ENCODE assay signal across 28 cellular contexts in genomic region chr14:70032016-70032415, GRCh38.
"Had no signal": no experiment of that assay in that cellular context is flagged by ENCODE, and none has a peak within 500 bp of the region (broad histone marks: within the 10 kb centered on the region; RNA-seq: fewer than 3 reads in every experiment).

No MANE protein-coding gene starts in this region.

- H3K4me1 ChIP-seq: ascending aorta, gastrocnemius medialis, heart left ventricle had no signal

- H3K4me2 ChIP-seq: hepatocyte had no signal

- DNase-seq: activated CD4-positive, alpha-beta memory T cell treated with anti-CD3 and anti-CD28 coated beads, Interleukin-2, amount 10 ng/mL, durations not matched to agents 7 days and 5 days; activated CD4-positive, alpha-beta T cell treated with anti-CD3 and anti-CD28 coated beads for 36 hours; activated CD4-positive, alpha-beta T cell treated with anti-CD3 and anti-CD28 coated beads, Interleukin-2, amount 10 ng/mL, durations not matched to agents 7 days and 5 days; activated CD4-positive, alpha-beta T cell treated with anti-CD3 and anti-CD28 coated beads, Interleukin-2, amount 50 U/mL, for 4 hours; activated CD4-positive, CD25-positive, alpha-beta regulatory T cell; activated CD4-positive, CD25-positive, alpha-beta regulatory T cell treated with anti-CD3 and anti-CD28 coated beads, Interleukin-2, amount 50 U/mL, for 72 hours; activated CD8-positive, alpha-beta memory T cell treated with anti-CD3 and anti-CD28 coated beads, Interleukin-2, amount 50 U/mL, for 48 hours; activated gamma-delta T cell; activated naive CD4-positive, alpha-beta T cell; activated naive CD4-positive, alpha-beta T cell treated with anti-CD3 and anti-CD28 coated beads, Interleukin-2, amount 10 ng/mL, durations not matched to agents 7 days and 5 days; activated naive CD8-positive, alpha-beta T cell treated with anti-CD3 and anti-CD28 coated beads, Interleukin-2, amount 10 ng/mL, durations not matched to agents 7 days and 5 days; activated T-cell treated with anti-CD3 and anti-CD28 coated beads for 4 hours; activated T-cell treated with anti-CD3 and anti-CD28 coated beads, Interleukin-2, amount 50 U/mL, for 24 hours; activated T-cell treated with anti-CD3 and anti-CD28 coated beads, Interleukin-2, amount 50 U/mL, for 72 hours; brain microvascular endothelial cell; caudate nucleus; effector memory CD4-positive, alpha-beta T cell; foreskin keratinocyte; gastrocnemius medialis; glutamatergic neuron; heart left ventricle; T-helper 2 cell had no signal

- H3K4me3 ChIP-seq: ascending aorta, gastrocnemius medialis, heart left ventricle, hepatocyte had no signal

- H3K27ac ChIP-seq: ascending aorta, brain microvascular endothelial cell, foreskin keratinocyte, gastrocnemius medialis, heart left ventricle, hepatocyte had no signal

- ATAC-seq: activated CD4-positive, alpha-beta T cell treated with anti-CD3 and anti-CD28 coated beads for 36 hours; activated naive CD4-positive, alpha-beta T cell treated with anti-CD3 and anti-CD28 coated beads, Interleukin-2, amount 50 U/mL, for 72 hours; activated T-cell treated with anti-CD3 and anti-CD28 coated beads, Interleukin-2, amount 50 U/mL, for 72 hours; esophagus mucosa; gastrocnemius medialis; heart left ventricle had no signal

- H3K9me3 ChIP-seq: ascending aorta, gastrocnemius medialis, heart left ventricle had no signal

- FAIRE-seq: bronchial epithelial cell, colon had no signal

- H3K27me3 ChIP-seq: ascending aorta, brain microvascular endothelial cell, foreskin keratinocyte, hepatocyte had no signal

- H2AFZ ChIP-seq: hepatocyte had no signal

- H3K79me2 ChIP-seq: hepatocyte had no signal

- H3K36me3 ChIP-seq: ascending aorta, brain microvascular endothelial cell, gastrocnemius medialis, heart left ventricle had no signal
